Comparison of ENCODE assay signal across 8 cellular contexts in genomic region chr19:3028305-3029069, GRCh38. TPM values are rescaled to one million over a fixed set of nuclear protein-coding genes. Genes with fewer than 3 reads are reported as not detected.
DNase-seq lines count a peak whose midpoint lies in the region; ATAC-seq and TF ChIP-seq lines count a peak whose summit lies in the region.

No MANE protein-coding gene starts in this region.

- intact Hi-C loops in HCT116 (cut with micrococcal nuclease), result no loop called here

- peak overlapping the region; percentile 64 to 71 for H3K4me3 ChIP-seq in HCT116 (replicated peaks in 1 of 2; ENCODE audit: low read depth in 1 of 2, low read length in 2 of 2)
- H3K4me3 ChIP-seq in right atrium auricular region, result peak overlapping the region; percentile 74 to 86
- peak overlapping the region; percentile 8 to 54 (median 41) for H3K4me3 ChIP-seq in skin epidermis

- no peaks in the 10 kb centered on the region for H3K9me2 ChIP-seq in HCT116 (ENCODE audit: insufficient read depth)

- H4K20me1 ChIP-seq in HCT116 (ENCODE audit: insufficient read depth), result no peaks in the 10 kb centered on the region

- H3K4me3 Mint-ChIP-seq in activated T-cell treated with anti-CD3 and anti-CD28 coated beads, Interleukin-2, amount 50 U/mL, for 24 hours, result peak overlapping the region; percentile 62

- no peak for DNase-seq in HCT116 (ENCODE audit: low read depth, low spot score)
- DNase-seq in activated T-cell treated with anti-CD3 and anti-CD28 coated beads, Interleukin-2, amount 50 U/mL, for 24 hours, result peak; percentile 47
- DNase-seq in right atrium auricular region (ENCODE audit: low spot score), result no peak
- DNase-seq in COLO668 (lab: John Stamatoyannopoulos, UW; ENCODE audit: unreplicated experiment), result no peak
- DNase-seq in HK-2 (ENCODE audit: unreplicated experiment), result no peak
- no peak for DNase-seq in NK-92 (lab: John Stamatoyannopoulos, UW; ENCODE audit: unreplicated experiment)

- no peak overlapping the region for H3K27ac Mint-ChIP-seq in activated T-cell treated with anti-CD3 and anti-CD28 coated beads, Interleukin-2, amount 50 U/mL, for 24 hours

- no peaks in the 10 kb centered on the region for H3K9me3 Mint-ChIP-seq in activated T-cell treated with anti-CD3 and anti-CD28 coated beads, Interleukin-2, amount 50 U/mL, for 24 hours

- H3K4me1 ChIP-seq in HCT116 (ENCODE audit: control insufficient read depth in 1 of 2, insufficient read depth in 2 of 2, low read length in 2 of 2), result peaks cover 0 to 19% of the 10 kb centered on the region in 2 experiments; a peak in 2 of 4 replicates
- H3K4me1 ChIP-seq in right atrium auricular region, result peaks cover 0 to 16% of the 10 kb centered on the region in 2 donors

- no peaks in the 10 kb centered on the region for H3K79me2 ChIP-seq in HCT116 (ENCODE audit: insufficient read depth, low read length)

- peak overlapping the region; percentile 65 for H3K9ac ChIP-seq in HCT116 (ENCODE audit: low read length)

- peak overlapping the region; percentile 79 for H3K4me2 ChIP-seq in HCT116 (ENCODE audit: low read length)

- TF ChIP-seq CTCF in HCT116 (IDR thresholded peaks at IDR 0.05 in 2 of 3, conservative IDR thresholded peaks at IDR 0.05 in 1 of 3; ENCODE audit: borderline replicate concordance in 1 of 3, insufficient read depth in 1 of 3, low read depth in 2 of 3, low read length in 2 of 3) (no peak), right atrium auricular region (IDR thresholded peaks at IDR 0.05) (no peak)

- H3K36me3 ChIP-seq in HCT116 (ENCODE audit: control insufficient read depth in 1 of 2, insufficient read depth in 2 of 2, low read length in 2 of 2), result no peaks in the 10 kb centered on the region
- no peaks in the 10 kb centered on the region for H3K36me3 ChIP-seq in right atrium auricular region

- H3K36me3 Mint-ChIP-seq in activated T-cell treated with anti-CD3 and anti-CD28 coated beads, Interleukin-2, amount 50 U/mL, for 24 hours (ENCODE audit: low read depth), result no peaks in the 10 kb centered on the region

- H3K27me3 ChIP-seq in HCT116 (ENCODE audit: insufficient read depth, low read length) (no peaks in the 10 kb centered on the region; the same call in 1 of the 2 replicates), right atrium auricular region (no peaks in the 10 kb centered on the region)

- TF ChIP-seq RAD21 in HCT116 (IDR thresholded peaks at IDR 0.05; ENCODE audit: low read depth), result no peak

- CTCF ChIA-PET in HCT116 (lab: Charles Lee), result interaction anchor here (1.5 kb wide), 1 partner anchor 8 kb away, joined by 4 read pairs; no protein-coding TSS in a partner anchor

- RAD21 ChIA-PET in HCT116 (lab: Charles Lee; ENCODE audit: low non-redundant PET in 1 of 2, low total read pairs in 2 of 2, uncharacterized antibody in 2 of 2, unreplicated experiment in 2 of 2), result no interaction called here

- no peak overlapping the region for H2AFZ ChIP-seq in HCT116 (ENCODE audit: low read depth, low read length, poor library complexity, severe bottlenecking)

- H3K27me3 Mint-ChIP-seq in activated T-cell treated with anti-CD3 and anti-CD28 coated beads, Interleukin-2, amount 50 U/mL, for 24 hours, result peaks cover 16% of the 10 kb centered on the region

- peak overlapping the region; percentile 51; the same call in 1 of the 2 replicates for H3K27ac ChIP-seq in HCT116 (ENCODE audit: low read depth, low read length)
- peak overlapping the region; percentile 70 to 81 for H3K27ac ChIP-seq in right atrium auricular region
- peak overlapping the region in 12 of 21 experiments; percentile 16 to 80 (median 74) for H3K27ac ChIP-seq in skin epidermis

- no TSS peak for BruUV-seq in HCT116 (replicated peaks; lab: Mats Ljungman, UMichigan)

- peaks cover 27% of the 10 kb centered on the region for H3K4me1 Mint-ChIP-seq in activated T-cell treated with anti-CD3 and anti-CD28 coated beads, Interleukin-2, amount 50 U/mL, for 24 hours (ENCODE audit: low read depth)

- TF ChIP-seq POLR2A in HCT116 (IDR thresholded peaks at IDR 0.05; ENCODE audit: borderline replicate concordance, extremely low read depth, insufficient read depth, insufficient read length), result no peak

- no peaks in the 10 kb centered on the region for H3K9me3 ChIP-seq in HCT116 (ENCODE audit: control insufficient read depth in 1 of 2, insufficient read depth in 1 of 2, low read depth in 1 of 2, low read length in 2 of 2)
- no peaks in the 10 kb centered on the region for H3K9me3 ChIP-seq in right atrium auricular region

- POLR2A ChIA-PET in HCT116 (lab: Charles Lee), result no interaction called here

- ATAC-seq in HCT116, result peak; percentile 38
- ATAC-seq in GM21576 (IDR thresholded peaks at IDR 0.05; ENCODE audit: unreplicated experiment), result no peak

TF ChIP-seq in HCT116, 20 proteins besides CTCF, POLR2A, EP300 and RAD21:
- TF ChIP-seq EZH2phosphoT487 (IDR thresholded peaks at IDR 0.05; ENCODE audit: borderline replicate concordance) (no peak), REST (IDR thresholded peaks at IDR 0.05; ENCODE audit: low read depth) (no peak), YY1 (IDR thresholded peaks at IDR 0.05; ENCODE audit: extremely low read depth, insufficient replicate concordance, low read depth, low read length) (no peak), EZH2 (IDR thresholded peaks at IDR 0.05) (no peak), TCF7L2 (IDR thresholded peaks at IDR 0.05; ENCODE audit: borderline replicate concordance, extremely low read depth, insufficient read depth, insufficient read length) (no peak), POLR2AphosphoS5 (IDR thresholded peaks at IDR 0.05; ENCODE audit: low read depth, low read length) (no peak), CBX3 (IDR thresholded peaks at IDR 0.05; ENCODE audit: low read depth) (no peak), ATF3 (IDR thresholded peaks at IDR 0.05) (no peak), SP1 (IDR thresholded peaks at IDR 0.05; ENCODE audit: low read depth) (no peak), ZFX (IDR thresholded peaks at IDR 0.05) (no peak), ZNF274 (IDR thresholded peaks at IDR 0.05; ENCODE audit: low read depth, low read length) (no peak), EGR1 (IDR thresholded peaks at IDR 0.05; ENCODE audit: low read depth) (no peak), JUND (IDR thresholded peaks at IDR 0.05) (no peak), MAX (IDR thresholded peaks at IDR 0.05) (no peak), FOSL1 (IDR thresholded peaks at IDR 0.05; ENCODE audit: low read depth) (no peak), SRF (IDR thresholded peaks at IDR 0.05; ENCODE audit: low read depth) (no peak), ZBTB33 (IDR thresholded peaks at IDR 0.05; ENCODE audit: extremely low read depth, insufficient replicate concordance, low read length) (no peak)

RNA-seq across cellular contexts. Expression of gene TLE2, which starts 0.6 kb away (rescaled TPM):
- total RNA-seq in HCT116 (2021; ENCODE audit: unreplicated experiment) (35.6 TPM), right atrium auricular region (100 to 1,000 TPM in 1 of 2 donors, 10 to 100 TPM in 1; 41.2 to 101 TPM)
- 41.3 and 49.3 TPM in 2 replicates for polyA plus RNA-seq in HCT116 (2012)

RNA-seq across cellular contexts. Expression of gene TLE5, which starts 33.8 kb away (rescaled TPM):
- total RNA-seq in HCT116 (2021; ENCODE audit: unreplicated experiment) (263 TPM), right atrium auricular region (1,000 to 10,000 TPM in 1 of 2 donors, 100 to 1,000 TPM in 1; 869 to 1,050 TPM)
- 320 and 329 TPM in 2 replicates for polyA plus RNA-seq in HCT116 (2012)

RNA-seq across cellular contexts. Expression of gene TLE6, which starts 51.1 kb away (rescaled TPM):
- total RNA-seq in HCT116 (2021; ENCODE audit: unreplicated experiment), result 10.9 TPM
- polyA plus RNA-seq in HCT116 (2012), result 12.5 and 15.2 TPM in 2 replicates
- total RNA-seq in right atrium auricular region, result 1 to 10 TPM; 2.1 to 5.2 TPM
